ENCODE assay signal across 1 cellular context in the genomic region with DNA sequence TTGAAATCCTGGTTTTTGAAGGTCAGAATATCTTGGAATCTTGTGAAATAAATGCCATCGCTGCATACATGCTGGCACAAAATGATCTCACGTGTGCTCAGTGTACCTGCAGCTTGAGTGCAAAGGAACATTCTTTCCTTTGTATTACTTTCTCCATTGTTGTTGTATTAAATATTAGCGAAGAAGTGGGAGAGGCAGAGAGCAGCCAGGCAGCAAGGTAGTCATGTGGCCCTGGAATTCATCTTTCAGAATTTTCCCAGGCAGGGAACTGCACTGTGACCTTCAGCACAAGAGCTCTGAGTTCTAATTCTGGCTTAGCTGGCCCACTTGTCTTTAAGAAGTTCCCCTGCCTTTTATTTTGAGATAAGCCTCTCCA.
TF ChIP-seq lines count a peak whose summit lies in the region.

No MANE protein-coding gene starts in this region.

TF ChIP-seq in A549, 52 proteins besides CTCF, POLR2A, EP300 and RAD21 (continued from another document):
- TF ChIP-seq ZC3H11A (IDR thresholded peaks at IDR 0.05) (no peak), KDM5A (IDR thresholded peaks at IDR 0.05) (no peak), HOXB13 (CRISPR knock-in tag; IDR thresholded peaks at IDR 0.05; ENCODE audit: low read depth) (no peak), HOXB5 (CRISPR knock-in tag; IDR thresholded peaks at IDR 0.05) (no peak), ESRRA (IDR thresholded peaks at IDR 0.05; ENCODE audit: borderline replicate concordance, low read length) (no peak), TP53 (CRISPR knock-in tag; IDR thresholded peaks at IDR 0.05) (no peak), RARB (CRISPR knock-in tag; IDR thresholded peaks at IDR 0.05) (no peak), GATA3 (IDR thresholded peaks at IDR 0.05; ENCODE audit: borderline replicate concordance) (no peak)
- TF ChIP-seq, protein P1, sequence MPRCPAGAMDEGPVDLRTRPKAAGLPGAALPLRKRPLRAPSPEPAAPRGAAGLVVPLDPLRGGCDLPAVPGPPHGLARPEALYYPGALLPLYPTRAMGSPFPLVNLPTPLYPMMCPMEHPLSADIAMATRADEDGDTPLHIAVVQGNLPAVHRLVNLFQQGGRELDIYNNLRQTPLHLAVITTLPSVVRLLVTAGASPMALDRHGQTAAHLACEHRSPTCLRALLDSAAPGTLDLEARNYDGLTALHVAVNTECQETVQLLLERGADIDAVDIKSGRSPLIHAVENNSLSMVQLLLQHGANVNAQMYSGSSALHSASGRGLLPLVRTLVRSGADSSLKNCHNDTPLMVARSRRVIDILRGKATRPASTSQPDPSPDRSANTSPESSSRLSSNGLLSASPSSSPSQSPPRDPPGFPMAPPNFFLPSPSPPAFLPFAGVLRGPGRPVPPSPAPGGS (IDR thresholded peaks at IDR 0.05), result no peak
